8 cellular contexts compared by ENCODE assay signal in the genomic region with DNA sequence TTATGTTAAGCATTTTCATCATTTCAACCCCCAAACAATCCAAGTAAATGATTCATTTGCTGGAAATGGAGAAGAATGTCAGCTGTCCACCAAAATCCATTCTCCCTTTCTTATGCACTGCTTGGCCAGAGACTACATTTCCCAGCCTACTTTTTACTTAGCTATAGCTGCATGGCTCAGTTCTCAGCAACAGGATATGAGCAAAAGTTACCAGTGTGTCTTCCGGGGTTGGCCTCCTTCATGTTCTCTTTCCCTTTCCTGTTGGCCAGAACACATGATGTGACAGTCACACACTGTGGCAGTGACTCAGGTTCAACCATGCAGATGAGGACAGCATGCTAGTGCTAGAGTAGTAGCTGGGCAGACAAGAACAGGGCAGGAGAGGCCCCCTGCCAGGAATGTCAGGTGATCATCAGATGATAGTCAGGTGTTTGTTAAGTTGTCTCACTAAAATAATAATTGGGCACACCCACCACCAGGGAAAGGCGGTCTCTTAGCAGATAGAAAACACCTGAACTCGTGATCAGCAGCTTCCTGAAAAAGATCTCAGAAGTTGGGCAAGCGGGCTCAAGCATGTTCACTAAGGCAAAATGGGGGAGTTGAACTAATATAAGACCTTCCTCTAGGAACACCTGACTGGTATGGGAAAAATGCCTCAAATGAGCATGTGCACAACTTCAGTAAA. TPM values are rescaled to one million over a fixed set of nuclear protein-coding genes. Genes with fewer than 3 reads are reported as not detected.
A peak's percentile ranks its signal among the peaks of the same experiment; 100 is the strongest.
DNase-seq lines count a peak whose midpoint lies in the region; ATAC-seq and TF ChIP-seq lines count a peak whose summit lies in the region.

No MANE protein-coding gene starts in this region.

- H3K79me1 ChIP-seq in mesendoderm (ENCODE audit: low read length): no peaks in the 10 kb centered on the region

- H3K4me1 Mint-ChIP-seq in activated naive CD4-positive, alpha-beta T cell treated with anti-CD3 and anti-CD28 coated beads for 36 hours (ENCODE audit: low read depth): peaks cover 20% of the 10 kb centered on the region

- TF ChIP-seq CTCF in RWPE2 (IDR thresholded peaks at IDR 0.05; ENCODE audit: poor library complexity, severe bottlenecking): no peak

- H3K4me3 ChIP-seq in RWPE2 (ENCODE audit: severe bottlenecking) (no peak overlapping the region), mesendoderm (ENCODE audit: low read length) (no peak overlapping the region)

- H4K5ac ChIP-seq in mesendoderm (ENCODE audit: low read length): no peak overlapping the region

- no peaks in the 10 kb centered on the region for H3K9me3 ChIP-seq in RWPE2 (ENCODE audit: severe bottlenecking)

- no peaks in the 10 kb centered on the region for H3K79me2 ChIP-seq in mesendoderm (ENCODE audit: control insufficient read depth, insufficient read depth, low read length)

- DNase-seq in RWPE2 (ENCODE audit: low spot score): no peak
- peak; percentile 89 for DNase-seq in activated naive CD4-positive, alpha-beta T cell treated with anti-CD3 and anti-CD28 coated beads for 36 hours
- peak; percentile 63 for DNase-seq in mesendoderm
- no peak for DNase-seq in NCI-H1930 (lab: John Stamatoyannopoulos, UW)
- DNase-seq in NCI-H2107 treated with DMSO at 0.1 percent for 48 hours (lab: John Stamatoyannopoulos, UW; ENCODE audit: unreplicated experiment): no peak
- no peak for DNase-seq in NCI-H1436 (lab: John Stamatoyannopoulos, UW)

- no peaks in the 10 kb centered on the region for H3K27me3 Mint-ChIP-seq in activated naive CD4-positive, alpha-beta T cell treated with anti-CD3 and anti-CD28 coated beads for 36 hours (ENCODE audit: low read depth)

- H3K27ac ChIP-seq in RWPE2 (ENCODE audit: poor library complexity, severe bottlenecking): peak overlapping the region; percentile 3
- no peak overlapping the region for H3K27ac ChIP-seq in mesendoderm (ENCODE audit: low read depth, low read length)

- no peak overlapping the region for H3K9ac ChIP-seq in mesendoderm (ENCODE audit: low read length)

- no peak overlapping the region for H3K23ac ChIP-seq in mesendoderm (ENCODE audit: low read length)

- intact Hi-C loops in activated naive CD4-positive, alpha-beta T cell treated with anti-CD3 and anti-CD28 coated beads for 36 hours (cut with micrococcal nuclease): loop anchor here (1.0 to 5.0 kb wide), 8 partner anchors 14 to 905 kb away; partner anchors contain the start of genes ARSK, ELL2 and RFESD

- H3K4ac ChIP-seq in mesendoderm (ENCODE audit: low read depth, low read length): no peak overlapping the region

- no peak overlapping the region for H2BK120ac ChIP-seq in mesendoderm (ENCODE audit: low read depth, low read length)

- H2BK5ac ChIP-seq in mesendoderm (ENCODE audit: low read length): no peak overlapping the region

- no peak overlapping the region for H3K18ac ChIP-seq in mesendoderm (ENCODE audit: low read length)

- H3K4me2 ChIP-seq in mesendoderm (ENCODE audit: low read length): no peak overlapping the region

- ATAC-seq in GM18519 (IDR thresholded peaks at IDR 0.05; ENCODE audit: low FRiP score, unreplicated experiment) (peak; percentile 88), HG02840 (IDR thresholded peaks at IDR 0.05; ENCODE audit: low FRiP score, unreplicated experiment) (peak; percentile 71), RWPE2 (ENCODE audit: low read depth) (peak; percentile 68)

- H3K4me1 ChIP-seq in RWPE2 (ENCODE audit: insufficient read depth, poor library complexity, severe bottlenecking) (peaks cover 10% of the 10 kb centered on the region), mesendoderm (ENCODE audit: control insufficient read depth, low read depth, low read length) (no peaks in the 10 kb centered on the region)

- no peak overlapping the region for H4K8ac ChIP-seq in mesendoderm (ENCODE audit: low read depth, low read length)

- H3K27ac Mint-ChIP-seq in activated naive CD4-positive, alpha-beta T cell treated with anti-CD3 and anti-CD28 coated beads for 36 hours: peak overlapping the region; percentile 94

- peaks cover 7% of the 10 kb centered on the region for H3K9me3 Mint-ChIP-seq in activated naive CD4-positive, alpha-beta T cell treated with anti-CD3 and anti-CD28 coated beads for 36 hours

- CTCF ChIA-PET in activated naive CD4-positive, alpha-beta T cell treated with anti-CD3 and anti-CD28 coated beads for 36 hours (lab: Charles Lee): interaction anchor here (0.6 to 2.9 kb wide), 5 partner anchors 10 to 326 kb away, joined by 3 to 27 read pairs (median 6); partner anchors contain the start of gene RFESD

- peak overlapping the region; percentile 53 for H3K4me3 Mint-ChIP-seq in activated naive CD4-positive, alpha-beta T cell treated with anti-CD3 and anti-CD28 coated beads for 36 hours

- no peaks in the 10 kb centered on the region for H3K36me3 Mint-ChIP-seq in activated naive CD4-positive, alpha-beta T cell treated with anti-CD3 and anti-CD28 coated beads for 36 hours (ENCODE audit: low read depth)

- H2BK15ac ChIP-seq in mesendoderm (replicated peaks; ENCODE audit: low read depth): no peak overlapping the region

- peak overlapping the region; percentile 57 for H3K56ac ChIP-seq in mesendoderm (ENCODE audit: low read length)

- no peaks in the 10 kb centered on the region for H3K27me3 ChIP-seq in RWPE2 (ENCODE audit: insufficient read depth, poor library complexity, severe bottlenecking)
- no peaks in the 10 kb centered on the region for H3K27me3 ChIP-seq in mesendoderm (ENCODE audit: insufficient read depth, low read length, poor library complexity)

- H3K36me3 ChIP-seq in RWPE2 (ENCODE audit: low read depth) (no peaks in the 10 kb centered on the region), mesendoderm (ENCODE audit: control insufficient read depth, insufficient read depth, low read length) (no peaks in the 10 kb centered on the region)

- WGBS in mesendoderm (ENCODE audit: extremely low coverage, insufficient coverage, low lambda C conversion rate): no CpG with 5 or more reads among the region's 4 CpGs

- no peak overlapping the region for H2AK5ac ChIP-seq in mesendoderm (ENCODE audit: low read length)

RNA-seq across cellular contexts. Expression of gene GPR150, which starts 12.2 kb away (rescaled TPM):
- total RNA-seq in activated naive CD4-positive, alpha-beta T cell treated with anti-CD3 and anti-CD28 coated beads for 36 hours: under 1 TPM; 0.64 to 0.94 TPM
- polyA plus RNA-seq in mesendoderm (2013, experiment 1 of 2): 0.03 TPM
- polyA plus RNA-seq in mesendoderm (2013, experiment 2 of 2): 0.06 TPM

RNA-seq across cellular contexts. Expression of gene RFESD, which starts 14.4 kb away (rescaled TPM):
- total RNA-seq in activated naive CD4-positive, alpha-beta T cell treated with anti-CD3 and anti-CD28 coated beads for 36 hours: 1 to 10 TPM; 9.1 to 9.7 TPM
- polyA plus RNA-seq in mesendoderm (2013, experiment 1 of 2): 2.8 TPM
- 2.2 TPM for polyA plus RNA-seq in mesendoderm (2013, experiment 2 of 2)

RNA-seq across cellular contexts. Expression of gene SPATA9, which starts 50.7 kb away (rescaled TPM):
- total RNA-seq in activated naive CD4-positive, alpha-beta T cell treated with anti-CD3 and anti-CD28 coated beads for 36 hours: not detected
- polyA plus RNA-seq in mesendoderm (2013, experiment 1 of 2): not detected
- polyA plus RNA-seq in mesendoderm (2013, experiment 2 of 2): not detected

Comparison
In these comparisons a context has a peak if more than half of its experiments do, and no peak if none do; other contexts are left out.
1. DNase-seq: peak in activated naive CD4-positive, alpha-beta T cell treated with anti-CD3 and anti-CD28 coated beads for 36 hours (single experiment) and mesendoderm (single experiment); none in RWPE2 (single experiment), NCI-H1930 (0 of 2), NCI-H2107 treated with DMSO at 0.1 percent for 48 hours (single experiment) and NCI-H1436 (single experiment).
2. Peak in every context shown above with its lines, with median percentiles within 50 percentile points of each other: ATAC-seq.